Comparison of ENCODE assay signal across 26 cellular contexts in the genomic region with DNA sequence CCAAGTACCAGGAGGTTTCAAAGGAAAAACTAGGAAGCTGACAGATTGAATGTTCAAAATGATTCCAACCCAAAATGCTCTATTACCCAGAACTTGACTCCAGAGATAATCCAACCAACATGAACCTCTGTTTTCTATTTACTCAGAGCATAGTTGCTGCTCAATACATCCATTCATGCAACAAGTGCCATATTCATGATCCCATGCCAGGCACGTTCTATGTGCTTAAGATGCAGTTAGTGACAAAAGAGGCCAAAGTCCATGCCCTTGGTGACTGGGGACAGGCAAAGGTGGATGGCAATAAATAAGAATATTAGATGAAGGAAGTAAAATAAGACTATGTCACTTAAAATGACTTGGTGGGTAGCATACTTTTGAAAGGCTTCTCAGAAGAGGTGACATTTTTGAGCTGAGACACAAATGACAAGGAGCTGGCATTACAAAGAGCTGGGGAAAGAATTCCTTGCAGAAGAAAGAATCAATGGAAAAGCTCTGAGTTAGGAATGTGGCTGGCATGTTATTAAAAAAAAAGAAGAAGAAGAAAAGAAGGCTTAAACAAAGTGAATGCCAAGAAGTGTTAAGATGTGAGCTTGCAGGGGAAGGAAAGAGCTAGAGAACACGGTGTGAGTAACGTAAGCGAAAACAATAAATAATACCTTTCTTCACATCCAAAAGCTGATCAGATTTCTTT. TPM values are rescaled to one million over a fixed set of nuclear protein-coding genes. Genes with fewer than 3 reads are reported as not detected.
"Had no signal": no experiment of that assay in that cellular context is flagged by ENCODE, and none has a peak within 500 bp of the region (broad histone marks: within the 10 kb centered on the region; RNA-seq: fewer than 3 reads in every experiment).

No MANE protein-coding gene starts in this region.

- H3K4me1 ChIP-seq: Peyer's patch, SJCRH30 had no signal

- H3K36me3 ChIP-seq: Peyer's patch, SJCRH30 had no signal

- H3K4me1 Mint-ChIP-seq: activated CD4-positive, alpha-beta T cell treated with anti-CD3 and anti-CD28 coated beads for 36 hours; activated naive CD4-positive, alpha-beta T cell treated with anti-CD3 and anti-CD28 coated beads, Interleukin-2, amount 50 U/mL, for 24 hours had no signal

- H3K4me3 ChIP-seq: Peyer's patch, SJCRH30 had no signal

- H3K4me2 ChIP-seq: SK-N-SH had no signal

- H3K27ac Mint-ChIP-seq: activated CD4-positive, alpha-beta T cell treated with anti-CD3 and anti-CD28 coated beads for 36 hours; activated CD8-positive, alpha-beta T cell treated with anti-CD3 and anti-CD28 coated beads, Interleukin-2, amount 10 ng/mL, durations not matched to agents 7 days and 5 days; activated naive CD4-positive, alpha-beta T cell treated with anti-CD3 and anti-CD28 coated beads, Interleukin-2, amount 50 U/mL, for 24 hours had no signal

- H3K27me3 ChIP-seq: Peyer's patch, SJCRH30 had no signal

- H3K9me2 ChIP-seq: SK-N-SH had no signal

- H3K27ac ChIP-seq: Peyer's patch, RWPE1, SJCRH30, VCaP had no signal

- H3K9me3 ChIP-seq: Peyer's patch, SJCRH30, SK-N-SH had no signal

- ATAC-seq: activated CD4-positive, alpha-beta T cell treated with anti-CD3 and anti-CD28 coated beads for 36 hours; activated CD8-positive, alpha-beta T cell treated with anti-CD3 and anti-CD28 coated beads, Interleukin-2, amount 10 ng/mL, durations not matched to agents 7 days and 5 days had no signal

- H3K27me3 Mint-ChIP-seq: activated CD4-positive, alpha-beta T cell treated with anti-CD3 and anti-CD28 coated beads for 36 hours; activated naive CD4-positive, alpha-beta T cell treated with anti-CD3 and anti-CD28 coated beads, Interleukin-2, amount 50 U/mL, for 24 hours; brain had no signal

- H3K9ac ChIP-seq: SK-N-SH had no signal

- H3K9me3 Mint-ChIP-seq: brain had no signal

- DNase-seq: activated CD4-positive, alpha-beta T cell treated with anti-CD3 and anti-CD28 coated beads for 36 hours; activated CD4-positive, alpha-beta T cell treated with anti-CD3 and anti-CD28 coated beads, Interleukin-2, amount 50 U/mL, for 1 hour; activated CD8-positive, alpha-beta memory T cell treated with anti-CD3 and anti-CD28 coated beads, Interleukin-2, amount 50 U/mL, for 48 hours; activated CD8-positive, alpha-beta T cell treated with anti-CD3 and anti-CD28 coated beads, Interleukin-2, amount 10 ng/mL, durations not matched to agents 7 days and 5 days; activated T-cell treated with anti-CD3 and anti-CD28 coated beads, Interleukin-2, amount 50 U/mL, for 1 hour; aorta; Karpas-422; MM.1S; NCI-H1105; NCI-H1436; NCI-H1694 treated with DMSO at 0.1 percent for 48 hours; NCI-H2029 treated with DMSO at 0.1 percent for 48 hours; NCI-H345; NCI-H510A; NCI-H69; NK-92 treated with Interleukin-12 subunit alpha and Interleukin-12 subunit beta, amount 100 ng/mL, for 24 hours; Peyer's patch; Right ventricle myocardium superior; SJCRH30; SK-N-SH; T-helper 1 cell had no signal

- H3K4me3 Mint-ChIP-seq: activated CD4-positive, alpha-beta T cell treated with anti-CD3 and anti-CD28 coated beads for 36 hours; activated CD8-positive, alpha-beta T cell treated with anti-CD3 and anti-CD28 coated beads, Interleukin-2, amount 10 ng/mL, durations not matched to agents 7 days and 5 days; activated naive CD4-positive, alpha-beta T cell treated with anti-CD3 and anti-CD28 coated beads, Interleukin-2, amount 50 U/mL, for 24 hours; brain had no signal

RNA-seq across cellular contexts. Expression of a gene that starts 34.5 kb away (rescaled TPM):
- total RNA-seq: activated CD4-positive, alpha-beta T cell treated with anti-CD3 and anti-CD28 coated beads for 36 hours; activated CD8-positive, alpha-beta T cell treated with anti-CD3 and anti-CD28 coated beads, Interleukin-2, amount 10 ng/mL, durations not matched to agents 7 days and 5 days; aorta; Right ventricle myocardium superior; T-helper 2 cell treated with Interferon-gamma antibody and Interleukin-4, amounts not matched to agents 100 ng/mL and 5 ng/mL, for 36 hours had no signal
- polyA plus RNA-seq: SK-N-SH had no signal
